21 cellular contexts compared by ENCODE assay signal in genomic region chr9:105313238-105313637, GRCh38.
DNase-seq lines count a peak whose midpoint lies in the region; ATAC-seq and TF ChIP-seq lines count a peak whose summit lies in the region.
"Had no signal": no experiment of that assay in that cellular context is flagged by ENCODE, and none has a peak within 500 bp of the region (broad histone marks: within the 10 kb centered on the region; RNA-seq: fewer than 3 reads in every experiment).

No MANE protein-coding gene starts in this region.

- H4K8ac ChIP-seq in trophoblast cell (ENCODE audit: low read depth, low read length): no peak overlapping the region

- H3K9me3 ChIP-seq in trophoblast cell (ENCODE audit: insufficient read depth, low read depth, low read length) (no peaks in the 10 kb centered on the region), sigmoid colon (no peaks in the 10 kb centered on the region)
- H3K9me3 ChIP-seq: BLaER1 treated with 17β-estradiol and CSF1 and Interleukin-3, amounts not matched to agents 10 nM and 100 nM; body of pancreas; esophagus muscularis mucosa; lower lobe of right lung had no signal

- peak overlapping the region; percentile 72 for H3K27ac ChIP-seq in temporal lobe (ENCODE audit: low read depth, low read length)
- no peak overlapping the region for H3K27ac ChIP-seq in trophoblast cell (ENCODE audit: low read depth, low read length)
- H3K27ac ChIP-seq in sigmoid colon: no peak overlapping the region
- H3K27ac ChIP-seq: 22Rv1; BLaER1 treated with 17β-estradiol and CSF1 and Interleukin-3, amounts not matched to agents 10 nM and 100 nM; body of pancreas; esophagus muscularis mucosa; lower lobe of right lung had no signal

- H3K36me3 ChIP-seq in trophoblast cell (ENCODE audit: control insufficient read depth in 1 of 2, insufficient read depth in 2 of 2, low read length in 2 of 2) (peaks cover 0 to 2% of the 10 kb centered on the region in 2 experiments), sigmoid colon (no peaks in the 10 kb centered on the region)
- H3K36me3 ChIP-seq: lower lobe of right lung had no signal

- no peak overlapping the region for H3K4me2 ChIP-seq in trophoblast cell (ENCODE audit: low read length)
- H3K4me2 ChIP-seq: BLaER1 treated with 17β-estradiol and CSF1 and Interleukin-3, amounts not matched to agents 10 nM and 100 nM had no signal

- H3K4me1 Mint-ChIP-seq in activated naive CD8-positive, alpha-beta T cell treated with anti-CD3 and anti-CD28 coated beads for 36 hours: no peaks in the 10 kb centered on the region
- H3K4me1 Mint-ChIP-seq: stimulated activated effector memory CD8-positive, alpha-beta T cell treated with anti-CD3 and anti-CD28 coated beads, Interleukin-12 subunit alpha, Interleukin-12 subunit beta, amount 100 ng/mL, for 72 hours had no signal

- H3K27me3 ChIP-seq in trophoblast cell (ENCODE audit: insufficient read depth, low read length): no peaks in the 10 kb centered on the region
- H3K27me3 ChIP-seq in sigmoid colon: no peaks in the 10 kb centered on the region
- H3K27me3 ChIP-seq: BLaER1 treated with 17β-estradiol and CSF1 and Interleukin-3, amounts not matched to agents 10 nM and 100 nM; body of pancreas; esophagus muscularis mucosa had no signal

- H3K79me2 ChIP-seq in trophoblast cell (ENCODE audit: control insufficient read depth, insufficient read depth, low read length, poor library complexity): no peaks in the 10 kb centered on the region

- no peak overlapping the region for H2BK5ac ChIP-seq in trophoblast cell (ENCODE audit: low read depth, low read length, poor library complexity)

- H3K9ac ChIP-seq in trophoblast cell (ENCODE audit: low read length): no peak overlapping the region
- H3K9ac ChIP-seq: BLaER1 treated with 17β-estradiol and CSF1 and Interleukin-3, amounts not matched to agents 10 nM and 100 nM had no signal

- H2BK120ac ChIP-seq in trophoblast cell (ENCODE audit: insufficient read depth, low read length, poor library complexity): no peak overlapping the region

- H3K79me1 ChIP-seq in trophoblast cell (ENCODE audit: low read length): no peaks in the 10 kb centered on the region

- H3K27me3 Mint-ChIP-seq in activated naive CD8-positive, alpha-beta T cell treated with anti-CD3 and anti-CD28 coated beads for 36 hours: no peaks in the 10 kb centered on the region
- H3K27me3 Mint-ChIP-seq: activated naive CD4-positive, alpha-beta T cell treated with anti-CD3 and anti-CD28 coated beads, Interleukin-2, amount 10 ng/mL, durations not matched to agents 7 days and 5 days; naive thymus-derived CD4-positive, alpha-beta T cell; progenitor cell of endocrine pancreas had no signal

- H4K12ac ChIP-seq in trophoblast cell (ENCODE audit: low read depth, low read length): no peak overlapping the region

- H4K91ac ChIP-seq in trophoblast cell (ENCODE audit: low read depth, low read length): no peak overlapping the region

- H3K4me1 ChIP-seq in trophoblast cell (ENCODE audit: control insufficient read depth in 1 of 2, insufficient read depth in 2 of 2, low read length in 2 of 2) (no peaks in the 10 kb centered on the region), sigmoid colon (peaks cover 0 to 6% (median 0%) of the 10 kb centered on the region in 4 donors)

- H3K4me3 Mint-ChIP-seq in activated naive CD8-positive, alpha-beta T cell treated with anti-CD3 and anti-CD28 coated beads for 36 hours: no peak overlapping the region
- H3K4me3 Mint-ChIP-seq: activated naive CD4-positive, alpha-beta T cell treated with anti-CD3 and anti-CD28 coated beads, Interleukin-2, amount 10 ng/mL, durations not matched to agents 7 days and 5 days; naive thymus-derived CD4-positive, alpha-beta T cell; stimulated activated effector memory CD8-positive, alpha-beta T cell treated with anti-CD3 and anti-CD28 coated beads, Interleukin-12 subunit alpha, Interleukin-12 subunit beta, amount 100 ng/mL, for 72 hours had no signal

- peak; percentile 62 for ATAC-seq in HG03045 (IDR thresholded peaks at IDR 0.05; ENCODE audit: unreplicated experiment)
- ATAC-seq: body of pancreas; HCT116; lower lobe of right lung; naive thymus-derived CD4-positive, alpha-beta T cell; stimulated activated effector memory CD8-positive, alpha-beta T cell treated with anti-CD3 and anti-CD28 coated beads, Interleukin-12 subunit alpha, Interleukin-12 subunit beta, amount 100 ng/mL, for 72 hours had no signal

- TF ChIP-seq EP300 in sigmoid colon (IDR thresholded peaks at IDR 0.05): no peak

- no peaks in the 10 kb centered on the region for H3K9me3 Mint-ChIP-seq in activated naive CD8-positive, alpha-beta T cell treated with anti-CD3 and anti-CD28 coated beads for 36 hours
- H3K9me3 Mint-ChIP-seq: activated naive CD4-positive, alpha-beta T cell treated with anti-CD3 and anti-CD28 coated beads, Interleukin-2, amount 10 ng/mL, durations not matched to agents 7 days and 5 days; naive thymus-derived CD4-positive, alpha-beta T cell; stimulated activated effector memory CD8-positive, alpha-beta T cell treated with anti-CD3 and anti-CD28 coated beads, Interleukin-12 subunit alpha, Interleukin-12 subunit beta, amount 100 ng/mL, for 72 hours had no signal

- DNase-seq in NCI-H1417 (lab: John Stamatoyannopoulos, UW) (peak in 2 of 3 experiments; percentile 48 to 87), NCI-H1417 treated with DMSO at 0.1 percent for 48 hours (lab: John Stamatoyannopoulos, UW) (no peak), NCI-H82 treated with DMSO at 0.1 percent for 48 hours (lab: John Stamatoyannopoulos, UW; ENCODE audit: unreplicated experiment) (peak; percentile 57), trophoblast cell (no peak), sigmoid colon (no peak)
- DNase-seq in activated naive CD8-positive, alpha-beta T cell treated with anti-CD3 and anti-CD28 coated beads for 36 hours: no peak
- DNase-seq: activated CD4-positive, alpha-beta T cell treated with anti-CD3 and anti-CD28 coated beads for 48 hours; activated naive CD4-positive, alpha-beta T cell treated with anti-CD3 and anti-CD28 coated beads, Interleukin-2, amount 10 ng/mL, durations not matched to agents 7 days and 5 days; body of pancreas; dermis blood vessel endothelial cell; lower lobe of right lung; naive thymus-derived CD4-positive, alpha-beta T cell; SIG-M5 had no signal

- H2BK12ac ChIP-seq in trophoblast cell (ENCODE audit: low read length): no peak overlapping the region

- intact Hi-C loops in sigmoid colon (cut with DNase I): no loop called here

- H3K23ac ChIP-seq in trophoblast cell (ENCODE audit: low read length): no peak overlapping the region

- no peak overlapping the region for H2AFZ ChIP-seq in trophoblast cell (ENCODE audit: insufficient read depth, low read length, poor library complexity)

- TF ChIP-seq CTCF in sigmoid colon (IDR thresholded peaks at IDR 0.05): no peak

- no peak overlapping the region for H3K27ac Mint-ChIP-seq in activated naive CD8-positive, alpha-beta T cell treated with anti-CD3 and anti-CD28 coated beads for 36 hours
- H3K27ac Mint-ChIP-seq: activated naive CD4-positive, alpha-beta T cell treated with anti-CD3 and anti-CD28 coated beads, Interleukin-2, amount 10 ng/mL, durations not matched to agents 7 days and 5 days; naive thymus-derived CD4-positive, alpha-beta T cell; progenitor cell of endocrine pancreas; stimulated activated effector memory CD8-positive, alpha-beta T cell treated with anti-CD3 and anti-CD28 coated beads, Interleukin-12 subunit alpha, Interleukin-12 subunit beta, amount 100 ng/mL, for 72 hours had no signal

- H3K36me3 Mint-ChIP-seq in activated naive CD8-positive, alpha-beta T cell treated with anti-CD3 and anti-CD28 coated beads for 36 hours: peaks cover 5% of the 10 kb centered on the region
- H3K36me3 Mint-ChIP-seq: activated naive CD4-positive, alpha-beta T cell treated with anti-CD3 and anti-CD28 coated beads, Interleukin-2, amount 10 ng/mL, durations not matched to agents 7 days and 5 days; stimulated activated effector memory CD8-positive, alpha-beta T cell treated with anti-CD3 and anti-CD28 coated beads, Interleukin-12 subunit alpha, Interleukin-12 subunit beta, amount 100 ng/mL, for 72 hours had no signal

- H3K4me3 ChIP-seq in trophoblast cell (ENCODE audit: low read depth, low read length) (no peak overlapping the region), sigmoid colon (no peak overlapping the region)
- H3K4me3 ChIP-seq: BLaER1 treated with 17β-estradiol and CSF1 and Interleukin-3, amounts not matched to agents 10 nM and 100 nM; body of pancreas; esophagus muscularis mucosa; lower lobe of right lung had no signal

- H3K4ac ChIP-seq in trophoblast cell (ENCODE audit: low read depth, low read length): no peak overlapping the region

- no peak overlapping the region for H3K14ac ChIP-seq in trophoblast cell (ENCODE audit: low read length)

- no peak overlapping the region for H2AK5ac ChIP-seq in trophoblast cell (ENCODE audit: low read length)

- no peak overlapping the region for H3K18ac ChIP-seq in trophoblast cell (ENCODE audit: low read length)

- TF ChIP-seq POLR2A in sigmoid colon (IDR thresholded peaks at IDR 0.05): no peak

Comparison
In these comparisons a context has a peak if more than half of its experiments do, and no peak if none do; other contexts are left out.
1. DNase-seq: peak in NCI-H1417 (2 of 3) and NCI-H82 treated with DMSO at 0.1 percent for 48 hours (single experiment); none in NCI-H1417 treated with DMSO at 0.1 percent for 48 hours (single experiment), trophoblast cell (0 of 2), activated naive CD8-positive, alpha-beta T cell treated with anti-CD3 and anti-CD28 coated beads for 36 hours (single experiment) and sigmoid colon (single experiment).